In genomic region chr2:190903693-190904450, GRCh38 we compare ENCODE assay signal across 13 cellular contexts. TPM values are rescaled to one million over a fixed set of nuclear protein-coding genes. Genes with fewer than 3 reads are reported as not detected.
DNase-seq lines count a peak whose midpoint lies in the region; ATAC-seq and TF ChIP-seq lines count a peak whose summit lies in the region.
"Had no signal": no experiment of that assay in that cellular context is flagged by ENCODE, and none has a peak within 500 bp of the region (broad histone marks: within the 10 kb centered on the region; RNA-seq: fewer than 3 reads in every experiment).

No MANE protein-coding gene starts in this region.

- H4K20me1 ChIP-seq in IMR-90 (ENCODE audit: insufficient read depth, low read length): peaks cover 8% of the 10 kb centered on the region; the same call in 1 of the 2 replicates

- no peaks in the 10 kb centered on the region for H3K9me3 Mint-ChIP-seq in CD4-positive, alpha-beta T cell
- H3K9me3 Mint-ChIP-seq in natural killer cell treated with Interleukin-12 subunit alpha and Interleukin-12 subunit beta and Interleukin-15 and Interleukin-18, amount 100 ng/mL, for 72 hours: no peaks in the 10 kb centered on the region

- H3K9me1 ChIP-seq in IMR-90 (ENCODE audit: insufficient read depth, low read length): no peaks in the 10 kb centered on the region

- H3K4ac ChIP-seq in IMR-90 (ENCODE audit: low read depth, low read length): no peak overlapping the region

- 0 out of 2 replicates have a peak overlapping the region, but pooled peaks have one; percentile 17 for H3K14ac ChIP-seq in IMR-90 (replicated peaks; ENCODE audit: low read depth, low read length)

- no peak for TF ChIP-seq RAD21 in IMR-90 (IDR thresholded peaks at IDR 0.05; ENCODE audit: low read length)

- no peak for DNase-seq in CD4-positive, alpha-beta T cell
- DNase-seq in IMR-90 (peak; percentile 54), adipocyte (ENCODE audit: low read depth) (peak; percentile 30), A673 (ENCODE audit: low spot score) (no peak), iPS-NIHi7 (ENCODE audit: extremely low spot score) (no peak)
- DNase-seq in natural killer cell treated with Interleukin-12 subunit alpha and Interleukin-12 subunit beta and Interleukin-15 and Interleukin-18, amount 100 ng/mL, for 72 hours (ENCODE audit: low spot score): no peak
- DNase-seq: activated gamma-delta T cell; DMS79; foreskin keratinocyte; NCI-H2081; Peyer's patch; stimulated activated naive CD4-positive, alpha-beta T cell treated with Interleukin-2 at 50 U/mL for 16 hours had no signal

- H3K36me3 Mint-ChIP-seq in CD4-positive, alpha-beta T cell (ENCODE audit: low read depth): peaks cover 83% of the 10 kb centered on the region
- H3K36me3 Mint-ChIP-seq in natural killer cell treated with Interleukin-12 subunit alpha and Interleukin-12 subunit beta and Interleukin-15 and Interleukin-18, amount 100 ng/mL, for 72 hours: peaks cover 30% of the 10 kb centered on the region

- intact Hi-C loops in CD4-positive, alpha-beta T cell (cut with DNase I, micrococcal nuclease): loop anchor here in 1 of 2 experiments (5.0 kb wide), 1 partner anchor 63 kb away; no protein-coding TSS in a partner anchor
- intact Hi-C loops in IMR-90 (cut with micrococcal nuclease) (loop anchor here (2.0 kb wide), 1 partner anchor 15 kb away; no protein-coding TSS in a partner anchor), A673 (cut with micrococcal nuclease; ENCODE audit: unreplicated experiment) (no loop called here)

- H3K27me3 Mint-ChIP-seq in CD4-positive, alpha-beta T cell: no peaks in the 10 kb centered on the region
- no peaks in the 10 kb centered on the region for H3K27me3 Mint-ChIP-seq in natural killer cell treated with Interleukin-12 subunit alpha and Interleukin-12 subunit beta and Interleukin-15 and Interleukin-18, amount 100 ng/mL, for 72 hours

- in situ Hi-C loops in IMR-90 (cut with MboI; ENCODE audit: low sequenced_read_pairs): no loop called here

- H3K18ac ChIP-seq in IMR-90 (ENCODE audit: low read depth, low read length): peak overlapping the region; percentile 31; the same call in 1 of the 2 replicates

- H3K4me3 Mint-ChIP-seq in CD4-positive, alpha-beta T cell: no peak overlapping the region
- H3K4me3 Mint-ChIP-seq in natural killer cell treated with Interleukin-12 subunit alpha and Interleukin-12 subunit beta and Interleukin-15 and Interleukin-18, amount 100 ng/mL, for 72 hours: no peak overlapping the region

- H3K27me3 ChIP-seq in CD4-positive, alpha-beta T cell (ENCODE audit: control insufficient read depth, insufficient read depth, low read length): no peaks in the 10 kb centered on the region
- no peaks in the 10 kb centered on the region for H3K27me3 ChIP-seq in IMR-90 (ENCODE audit: control insufficient read depth, insufficient read depth, low read length)
- no peaks in the 10 kb centered on the region for H3K27me3 ChIP-seq in adipocyte (replicated peaks; ENCODE audit: control insufficient read depth, insufficient read depth, low read length)
- no peaks in the 10 kb centered on the region for H3K27me3 ChIP-seq in A673 (replicated peaks; ENCODE audit: insufficient read depth, low read depth, low read length, poor library complexity)
- H3K27me3 ChIP-seq: foreskin keratinocyte, Peyer's patch had no signal

- H3K27ac ChIP-seq in CD4-positive, alpha-beta T cell (ENCODE audit: low read depth, low read length): no peak overlapping the region
- H3K27ac ChIP-seq in IMR-90 (ENCODE audit: insufficient read depth, low read length) (peak overlapping the region; percentile 57; the same call in 1 of the 2 replicates), A673 (ENCODE audit: low read depth, low read length, poor library complexity, severe bottlenecking) (no peak overlapping the region)
- H3K27ac ChIP-seq: foreskin keratinocyte, Peyer's patch had no signal

- POLR2A ChIA-PET in CD4-positive, alpha-beta T cell (lab: Charles Lee): interaction anchor here (0.7 to 0.9 kb wide), 3 partner anchors 22 to 116 kb away, joined by 3 to 4 read pairs (median 3); no protein-coding TSS in a partner anchor
- POLR2A ChIA-PET in IMR-90 (lab: Charles Lee; ENCODE audit: unreplicated experiment): no interaction called here
- POLR2A ChIA-PET in A673 (lab: Charles Lee; ENCODE audit: low non-redundant PET): interaction anchor here (0.6 kb wide), 1 partner anchor 10 kb away, joined by 8 read pairs; no protein-coding TSS in a partner anchor

- H3K4me2 ChIP-seq in IMR-90 (ENCODE audit: low read depth, low read length): peak overlapping the region; percentile 72; the same call in 1 of the 2 replicates

- no CpG with 5 or more reads among the region's 1 CpG for WGBS in IMR-90 (ENCODE audit: extremely low coverage in 2 of 2, insufficient read length in 1 of 2), 2 experiments

- H2BK5ac ChIP-seq in IMR-90 (ENCODE audit: low read depth, low read length, poor library complexity, severe bottlenecking): peak overlapping the region; percentile 85

- H4K91ac ChIP-seq in IMR-90 (ENCODE audit: insufficient read depth, low read depth, low read length): no peak overlapping the region

- no peak overlapping the region for H3K4me3 ChIP-seq in IMR-90 (ENCODE audit: insufficient read depth, low read depth, low read length)
- H3K4me3 ChIP-seq in adipocyte (ENCODE audit: low read length): no peak overlapping the region
- H3K4me3 ChIP-seq in A673 (ENCODE audit: low read depth, low read length, poor library complexity, severe bottlenecking): no peak overlapping the region
- H3K4me3 ChIP-seq: Peyer's patch had no signal

- H3K9me3 ChIP-seq in CD4-positive, alpha-beta T cell (ENCODE audit: control insufficient read depth, low read length): no peaks in the 10 kb centered on the region
- no peaks in the 10 kb centered on the region for H3K9me3 ChIP-seq in IMR-90 (ENCODE audit: control insufficient read depth, insufficient read depth, low read length)
- H3K9me3 ChIP-seq in adipocyte (ENCODE audit: control insufficient read depth, low read length): no peaks in the 10 kb centered on the region
- no peaks in the 10 kb centered on the region for H3K9me3 ChIP-seq in A673 (ENCODE audit: low read depth, low read length, poor library complexity, severe bottlenecking)
- H3K9me3 ChIP-seq: Peyer's patch had no signal

- peak overlapping the region; percentile 6 for H3K27ac Mint-ChIP-seq in CD4-positive, alpha-beta T cell
- H3K27ac Mint-ChIP-seq in natural killer cell treated with Interleukin-12 subunit alpha and Interleukin-12 subunit beta and Interleukin-15 and Interleukin-18, amount 100 ng/mL, for 72 hours: peak overlapping the region; percentile 13 to 79

- H3K9ac ChIP-seq in IMR-90 (ENCODE audit: low read depth, low read length) (peak overlapping the region; percentile 48; the same call in 1 of the 2 replicates), adipocyte (ENCODE audit: low read length) (no peak overlapping the region)

- peaks cover 7 to 25% of the 10 kb centered on the region in 2 experiments; a peak in 3 of 4 replicates for H3K79me1 ChIP-seq in IMR-90 (ENCODE audit: low read depth in 1 of 2, low read length in 2 of 2)

- H2AFZ ChIP-seq in IMR-90 (replicated peaks; ENCODE audit: low read length, poor library complexity): no peak overlapping the region

- BruUV-seq in IMR-90 (replicated peaks; lab: Mats Ljungman, UMichigan): no TSS peak
- no TSS peak for BruUV-seq in A673 (replicated peaks; lab: Mats Ljungman, UMichigan)

- CTCF ChIA-PET in CD4-positive, alpha-beta T cell (lab: Charles Lee): interaction anchor here (1.2 kb wide), 1 partner anchor 54 kb away, joined by 3 read pairs; no protein-coding TSS in a partner anchor
- CTCF ChIA-PET in IMR-90 (lab: Yijun Ruan, JAX) (interaction anchor here (0.7 to 2.0 kb wide), 3 partner anchors 11 to 53 kb away, joined by 4 to 6 read pairs (median 6); no protein-coding TSS in a partner anchor), A673 (lab: Charles Lee) (no interaction called here)

- no peak overlapping the region for H2BK120ac ChIP-seq in IMR-90 (ENCODE audit: low read depth, low read length)

- H3K36me3 ChIP-seq in IMR-90 (ENCODE audit: control insufficient read depth, insufficient read depth, low read length): peaks cover 7% of the 10 kb centered on the region
- peaks cover 95% of the 10 kb centered on the region for H3K36me3 ChIP-seq in adipocyte (ENCODE audit: control insufficient read depth, insufficient read depth, low read length, severe bottlenecking)
- H3K36me3 ChIP-seq in A673 (ENCODE audit: insufficient read depth, low read length, poor library complexity, severe bottlenecking): peaks cover 31% of the 10 kb centered on the region

- no peak overlapping the region for H2AK9ac ChIP-seq in IMR-90 (replicated peaks; ENCODE audit: low read depth, low read length, poor library complexity)

- no peak overlapping the region for H2BK20ac ChIP-seq in IMR-90 (ENCODE audit: low read depth, low read length)

- no peak for TF ChIP-seq POLR2A in IMR-90 (IDR thresholded peaks at IDR 0.05; ENCODE audit: low read depth, low read length)

- H4K5ac ChIP-seq in IMR-90 (ENCODE audit: low read depth, low read length): no peak overlapping the region

- H2AK5ac ChIP-seq in IMR-90 (ENCODE audit: low read depth, low read length): no peak overlapping the region

- no peak for ATAC-seq in CD4-positive, alpha-beta T cell (ENCODE audit: poor library complexity)
- ATAC-seq in IMR-90 (ENCODE audit: low read depth): peak; percentile 63
- ATAC-seq in natural killer cell treated with Interleukin-12 subunit alpha and Interleukin-12 subunit beta and Interleukin-15 and Interleukin-18, amount 100 ng/mL, for 72 hours: peak in 1 of 2 donors; percentile 53
- ATAC-seq in HG03097 (IDR thresholded peaks at IDR 0.05; ENCODE audit: low FRiP score, unreplicated experiment): no peak
- ATAC-seq: foreskin keratinocyte had no signal

- H3K4me1 Mint-ChIP-seq in CD4-positive, alpha-beta T cell (ENCODE audit: low read depth): peaks cover 11% of the 10 kb centered on the region
- H3K4me1 Mint-ChIP-seq in natural killer cell treated with Interleukin-12 subunit alpha and Interleukin-12 subunit beta and Interleukin-15 and Interleukin-18, amount 100 ng/mL, for 72 hours (ENCODE audit: low read depth in 2 of 2): peaks cover 7 to 10% of the 10 kb centered on the region in 2 donors

- no peak for TF ChIP-seq CTCF in CD4-positive, alpha-beta T cell (IDR thresholded peaks at IDR 0.05)
- no peak for TF ChIP-seq CTCF in IMR-90 (conservative IDR thresholded peaks at IDR 0.05; ENCODE audit: low read depth, low read length)
- TF ChIP-seq CTCF in A673 (conservative IDR thresholded peaks at IDR 0.05; ENCODE audit: low read depth, low read length): no peak

- dilution Hi-C loops in IMR-90 (cut with HindIII; ENCODE audit: low sequenced_read_pairs, unreplicated experiment): no loop called here

- no peak overlapping the region for H4K8ac ChIP-seq in IMR-90 (ENCODE audit: low read depth in 2 of 2, low read length in 2 of 2)

- no peak overlapping the region; the same call in 1 of the 2 replicates for H3K23ac ChIP-seq in IMR-90 (ENCODE audit: low read depth, low read length)

- H3K56ac ChIP-seq in IMR-90 (ENCODE audit: extremely low read depth, insufficient read depth, low read length): no peak overlapping the region

- H2BK15ac ChIP-seq in IMR-90 (ENCODE audit: low read depth, low read length): no peak overlapping the region

- H3K4me1 ChIP-seq in IMR-90 (ENCODE audit: control insufficient read depth, insufficient read depth, low read length) (0 out of 2 replicates have a peak, but pooled peaks cover 4% of the 10 kb centered on the region), adipocyte (ENCODE audit: control insufficient read depth, insufficient read depth, low read length) (peaks cover 15% of the 10 kb centered on the region), A673 (ENCODE audit: insufficient read depth, low read length, poor library complexity, severe bottlenecking) (no peaks in the 10 kb centered on the region)
- H3K4me1 ChIP-seq: foreskin keratinocyte, Peyer's patch had no signal

RNA-seq across cellular contexts. Expression of gene GLS, which starts 23.3 kb away (rescaled TPM):
- 100 to 1,000 TPM; 215 to 224 TPM for total RNA-seq in CD4-positive, alpha-beta T cell
- total RNA-seq in IMR-90 (2012; rRNA removed) (130 and 279 TPM in 2 replicates), A673 (2021) (99.5 and 116 TPM in 2 replicates)
- 63.2 and 87.5 TPM in 2 replicates for polyA plus RNA-seq in IMR-90 (2012; rRNA removed)
- polyA plus RNA-seq in IMR-90 (2012; cell fraction: cytosol; rRNA removed): 10.3 and 16.9 TPM in 2 replicates
- polyA plus RNA-seq in IMR-90 (2012; cell fraction: nucleus; rRNA removed; ENCODE audit: low replicate concordance): 45.0 and 212 TPM in 2 replicates
- total RNA-seq in natural killer cell treated with Interleukin-12 subunit alpha and Interleukin-12 subunit beta and Interleukin-15 and Interleukin-18, amount 100 ng/mL, for 72 hours: 100 to 1,000 TPM; 221 to 318 TPM

Comparison
In these comparisons a context has a peak if more than half of its experiments do, and no peak if none do; other contexts are left out.
1. DNase-seq: peak in IMR-90 (single experiment) and adipocyte (single experiment); none in CD4-positive, alpha-beta T cell (0 of 10), natural killer cell treated with Interleukin-12 subunit alpha and Interleukin-12 subunit beta and Interleukin-15 and Interleukin-18, amount 100 ng/mL, for 72 hours (single experiment), A673 (single experiment) and iPS-NIHi7 (single experiment).